ENCODE assay signal across 9 cellular contexts in genomic region chr19:52248256-52248655, GRCh38. TPM values are rescaled to one million over a fixed set of nuclear protein-coding genes. Genes with fewer than 3 reads are reported as not detected.
DNase-seq lines count a peak whose midpoint lies in the region; ATAC-seq, FAIRE-seq and TF ChIP-seq lines count a peak whose summit lies in the region.
"Had no signal": no experiment of that assay in that cellular context is flagged by ENCODE, and none has a peak within 500 bp of the region (broad histone marks: within the 10 kb centered on the region; RNA-seq: fewer than 3 reads in every experiment).

No MANE protein-coding gene starts in this region.

- H3K4me3 ChIP-seq in kidney (ENCODE audit: low read length in 2 of 2): no peak overlapping the region

- H3K4me1 ChIP-seq in kidney (ENCODE audit: control insufficient read depth in 1 of 2, insufficient read depth in 1 of 2, low read depth in 1 of 2, low read length in 2 of 2): no peaks in the 10 kb centered on the region

- FAIRE-seq in kidney (lab: Jason Lieb, UNC): no peak

- intact Hi-C loops in kidney (cut with DNase I): no loop called here

- no peak overlapping the region for H3K27ac ChIP-seq in kidney (ENCODE audit: low read depth in 2 of 2, low read length in 2 of 2)
- H3K27ac ChIP-seq: epithelial cell of prostate had no signal

- H3K9ac ChIP-seq in kidney (ENCODE audit: low read length in 2 of 2): no peak overlapping the region

- CTCF ChIA-PET in HEK293T (lab: Yijun Ruan, JAX): interaction anchor here (0.6 kb wide), 1 partner anchor 64 kb away, joined by 3 read pairs; no protein-coding TSS in a partner anchor

- DNase-seq in AG08396 (ENCODE audit: low spot score): peak; percentile 17
- peak; percentile 55 for DNase-seq in HT-29 (ENCODE audit: low spot score)
- DNase-seq in T follicular helper cell (ENCODE audit: low read depth): peak; percentile 60
- peak; percentile 5 for DNase-seq in amniotic stem cell (lab: John Stamatoyannopoulos, UW)
- DNase-seq in kidney: no peak
- peak; percentile 24 to 44 (median 37) for DNase-seq in stimulated activated CD4-positive, alpha-beta T cell treated with anti-CD3 and anti-CD28 coated beads, TNF-alpha, amount 100 ng/mL, for 48 hours (ENCODE audit: low read depth in 3 of 3)
- no peak for DNase-seq in HEK293T (ENCODE audit: extremely low spot score)

- peak; percentile 55 for TF ChIP-seq CTCF in kidney (IDR thresholded peaks at IDR 0.05; ENCODE audit: borderline replicate concordance, extremely low read depth, insufficient read depth)

- no peaks in the 10 kb centered on the region for H3K9me3 ChIP-seq in kidney (ENCODE audit: control insufficient read depth in 1 of 2, low read length in 2 of 2)

- ATAC-seq in GM19395 (IDR thresholded peaks at IDR 0.05; ENCODE audit: unreplicated experiment): no peak

- H3K36me3 ChIP-seq in kidney (ENCODE audit: control insufficient read depth in 1 of 2, insufficient read depth in 2 of 2, low read length in 2 of 2): no peaks in the 10 kb centered on the region

- POLR2A ChIA-PET in HEK293T (lab: Yijun Ruan, JAX): no interaction called here

TF ChIP-seq in HEK293T, 16 proteins besides CTCF, POLR2A, EP300 and RAD21:
- TF ChIP-seq BHLHE40 (IDR thresholded peaks at IDR 0.05; ENCODE audit: borderline replicate concordance) (no peak), ARNT (IDR thresholded peaks at IDR 0.05) (no peak), NFRKB (IDR thresholded peaks at IDR 0.05) (no peak), TARDBP (IDR thresholded peaks at IDR 0.05) (no peak), ZNF384 (IDR thresholded peaks at IDR 0.05) (no peak), SUZ12 (IDR thresholded peaks at IDR 0.05) (no peak), FOXA1 (IDR thresholded peaks at IDR 0.05) (no peak), SP1 (IDR thresholded peaks at IDR 0.05) (no peak), L3MBTL2 (conservative IDR thresholded peaks at IDR 0.05) (no peak), ELF4 (IDR thresholded peaks at IDR 0.05) (no peak)
- TF ChIP-seq, protein P1, sequence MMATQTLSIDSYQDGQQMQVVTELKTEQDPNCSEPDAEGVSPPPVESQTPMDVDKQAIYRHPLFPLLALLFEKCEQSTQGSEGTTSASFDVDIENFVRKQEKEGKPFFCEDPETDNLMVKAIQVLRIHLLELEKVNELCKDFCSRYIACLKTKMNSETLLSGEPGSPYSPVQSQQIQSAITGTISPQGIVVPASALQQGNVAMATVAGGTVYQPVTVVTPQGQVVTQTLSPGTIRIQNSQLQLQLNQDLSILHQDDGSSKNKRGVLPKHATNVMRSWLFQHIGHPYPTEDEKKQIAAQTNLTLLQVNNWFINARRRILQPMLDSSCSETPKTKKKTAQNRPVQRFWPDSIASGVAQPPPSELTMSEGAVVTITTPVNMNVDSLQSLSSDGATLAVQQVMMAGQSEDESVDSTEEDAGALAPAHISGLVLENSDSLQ (IDR thresholded peaks at IDR 0.05): no peak

RNA-seq across cellular contexts. Expression of gene ZNF766, which starts 21.1 kb away (rescaled TPM):
- 6.1 and 9.2 TPM in 2 replicates for total RNA-seq in HT-29 (2014; rRNA removed; shearing (Covaris generic))
- 22.8 TPM for total RNA-seq in kidney
- polyA plus RNA-seq in kidney (ENCODE audit: insufficient read depth, low read depth, low replicate concordance): 8.4 TPM

RNA-seq across cellular contexts. Expression of gene ZNF480, which starts 48.7 kb away (rescaled TPM):
- total RNA-seq in HT-29 (2014; rRNA removed; shearing (Covaris generic)): 0.51 and 0.73 TPM in 2 replicates
- 13.2 TPM for total RNA-seq in kidney
- 10.4 TPM for polyA plus RNA-seq in kidney (ENCODE audit: insufficient read depth, low read depth, low replicate concordance)

RNA-seq across cellular contexts. Expression of gene PPP2R1A, which starts 58.4 kb away (rescaled TPM):
- 430 and 450 TPM in 2 replicates for total RNA-seq in HT-29 (2014; rRNA removed; shearing (Covaris generic))
- 314 TPM for total RNA-seq in kidney
- 346 TPM for polyA plus RNA-seq in kidney (ENCODE audit: insufficient read depth, low read depth, low replicate concordance)

Comparison
In these comparisons a context has a peak if more than half of its experiments do, and no peak if none do; other contexts are left out.
1. DNase-seq: peak in AG08396 (single experiment), HT-29 (single experiment), T follicular helper cell (single experiment), amniotic stem cell (single experiment) and stimulated activated CD4-positive, alpha-beta T cell treated with anti-CD3 and anti-CD28 coated beads, TNF-alpha, amount 100 ng/mL, for 48 hours (3 of 3); none in kidney (single experiment) and HEK293T (single experiment).